17 cellular contexts compared by ENCODE assay signal in genomic region chrX:74579597-74580209, GRCh38. TPM values are rescaled to one million over a fixed set of nuclear protein-coding genes. Genes with fewer than 3 reads are reported as not detected.
DNase-seq lines count a peak whose midpoint lies in the region; ATAC-seq and TF ChIP-seq lines count a peak whose summit lies in the region.
"Had no signal": no experiment of that assay in that cellular context is flagged by ENCODE, and none has a peak within 500 bp of the region (broad histone marks: within the 10 kb centered on the region; RNA-seq: fewer than 3 reads in every experiment).

No MANE protein-coding gene starts in this region.

- no peak overlapping the region for H2AFZ ChIP-seq in Karpas-422 (ENCODE audit: low read length)
- H2AFZ ChIP-seq: GM23338 had no signal

- CTCF ChIA-PET in activated CD4-positive, alpha-beta T cell treated with anti-CD3 and anti-CD28 coated beads for 36 hours (lab: Charles Lee): interaction anchor here (0.6 kb wide), 1 partner anchor 36 kb away, joined by 5 read pairs; no protein-coding TSS in a partner anchor

- no peak overlapping the region for H3K27ac ChIP-seq in Karpas-422 (ENCODE audit: low read length)
- H3K27ac ChIP-seq: neutrophil, VCaP had no signal

- H3K4me3 Mint-ChIP-seq in activated CD4-positive, alpha-beta T cell treated with anti-CD3 and anti-CD28 coated beads for 36 hours: no peak overlapping the region
- no peak overlapping the region for H3K4me3 Mint-ChIP-seq in osteocyte (ENCODE audit: unreplicated experiment)
- H3K4me3 Mint-ChIP-seq: GM23338, type B pancreatic cell had no signal

- ATAC-seq in activated CD4-positive, alpha-beta T cell treated with anti-CD3 and anti-CD28 coated beads for 36 hours: no peak
- no peak for ATAC-seq in HG02973 (IDR thresholded peaks at IDR 0.05; ENCODE audit: unreplicated experiment)
- ATAC-seq: GM23338 had no signal

- no peak overlapping the region for H3K4me2 ChIP-seq in Karpas-422 (ENCODE audit: low read depth, low read length, poor library complexity, severe bottlenecking)
- H3K4me2 ChIP-seq: GM23338 had no signal

- intact Hi-C loops in activated CD4-positive, alpha-beta T cell treated with anti-CD3 and anti-CD28 coated beads for 36 hours (cut with DNase I, micrococcal nuclease): loop anchor here in 1 of 2 experiments (2.0 to 10.0 kb wide), 2 partner anchors 39 to 65 kb away; no protein-coding TSS in a partner anchor

- no peak for DNase-seq in activated CD4-positive, alpha-beta T cell treated with anti-CD3 and anti-CD28 coated beads for 36 hours
- no peak for DNase-seq in activated CD4-positive, alpha-beta T cell treated with anti-CD3 and anti-CD28 coated beads, Interleukin-2, amount 50 U/mL, for 4 hours
- DNase-seq in Karpas-422: peak; percentile 28
- peak; percentile 1 for DNase-seq in brain pericyte (ENCODE audit: low read depth, low spot score)
- DNase-seq in osteocyte (ENCODE audit: extremely low spot score, unreplicated experiment): no peak
- no peak for DNase-seq in NCI-H1436 (lab: John Stamatoyannopoulos, UW)
- DNase-seq in SHP77 (lab: John Stamatoyannopoulos, UW): no peak
- DNase-seq: kidney glomerular epithelial cell, midbrain, MM.1S, NCI-H2029, NCI-H526 had no signal

- H3K9ac ChIP-seq in Karpas-422 (ENCODE audit: low read length): no peak overlapping the region

- H3K9me3 Mint-ChIP-seq in activated CD4-positive, alpha-beta T cell treated with anti-CD3 and anti-CD28 coated beads for 36 hours (ENCODE audit: low read depth): no peaks in the 10 kb centered on the region
- no peaks in the 10 kb centered on the region for H3K9me3 Mint-ChIP-seq in osteocyte (ENCODE audit: unreplicated experiment)
- H3K9me3 Mint-ChIP-seq: GM23338, type B pancreatic cell had no signal

- H4K20me1 ChIP-seq in Karpas-422 (ENCODE audit: insufficient read depth, low read depth, low read length): no peaks in the 10 kb centered on the region

- POLR2A ChIA-PET in activated CD4-positive, alpha-beta T cell treated with anti-CD3 and anti-CD28 coated beads for 36 hours (lab: Charles Lee): interaction anchor here (0.7 kb wide), 1 partner anchor 38 kb away, joined by 3 read pairs; no protein-coding TSS in a partner anchor

- H3K36me3 Mint-ChIP-seq in activated CD4-positive, alpha-beta T cell treated with anti-CD3 and anti-CD28 coated beads for 36 hours (ENCODE audit: low read depth): peaks cover 6% of the 10 kb centered on the region
- H3K36me3 Mint-ChIP-seq in osteocyte (ENCODE audit: unreplicated experiment): no peaks in the 10 kb centered on the region
- H3K36me3 Mint-ChIP-seq: type B pancreatic cell had no signal

- H3K4me1 Mint-ChIP-seq in activated CD4-positive, alpha-beta T cell treated with anti-CD3 and anti-CD28 coated beads for 36 hours: peaks cover 16% of the 10 kb centered on the region
- peaks cover 13% of the 10 kb centered on the region for H3K4me1 Mint-ChIP-seq in osteocyte (ENCODE audit: unreplicated experiment)
- H3K4me1 Mint-ChIP-seq: GM23338 had no signal

- H3K79me2 ChIP-seq in Karpas-422 (ENCODE audit: low read length): no peaks in the 10 kb centered on the region

- H3K27me3 Mint-ChIP-seq in activated CD4-positive, alpha-beta T cell treated with anti-CD3 and anti-CD28 coated beads for 36 hours: no peaks in the 10 kb centered on the region
- no peaks in the 10 kb centered on the region for H3K27me3 Mint-ChIP-seq in osteocyte (ENCODE audit: unreplicated experiment)
- H3K27me3 Mint-ChIP-seq: type B pancreatic cell had no signal

- no peaks in the 10 kb centered on the region for H3K9me2 ChIP-seq in Karpas-422 (replicated peaks; ENCODE audit: insufficient read depth, low read length)

- no peaks in the 10 kb centered on the region for H3K36me3 ChIP-seq in Karpas-422 (ENCODE audit: insufficient read depth, low read length)
- H3K36me3 ChIP-seq: neutrophil had no signal

- H3K27me3 ChIP-seq in Karpas-422 (ENCODE audit: low read length): no peaks in the 10 kb centered on the region
- H3K27me3 ChIP-seq: neutrophil had no signal

- H3K27ac Mint-ChIP-seq in activated CD4-positive, alpha-beta T cell treated with anti-CD3 and anti-CD28 coated beads for 36 hours: peak overlapping the region; percentile 81
- H3K27ac Mint-ChIP-seq in osteocyte (ENCODE audit: unreplicated experiment): peak overlapping the region; percentile 20
- H3K27ac Mint-ChIP-seq: GM23338, type B pancreatic cell had no signal

- H3K9me3 ChIP-seq in Karpas-422 (ENCODE audit: low read length): no peaks in the 10 kb centered on the region
- H3K9me3 ChIP-seq: neutrophil had no signal

- no peak for TF ChIP-seq CTCF in osteocyte (IDR thresholded peaks at IDR 0.05)

- no peaks in the 10 kb centered on the region for H3K4me1 ChIP-seq in Karpas-422 (ENCODE audit: low read length)

- H3K4me3 ChIP-seq in Karpas-422 (ENCODE audit: low read length): no peak overlapping the region
- H3K4me3 ChIP-seq: GM23338 had no signal

RNA-seq across cellular contexts. Expression of gene RLIM, which starts 34.7 kb away (rescaled TPM):
- 10 to 100 TPM; 36.5 to 38.2 TPM for total RNA-seq in activated CD4-positive, alpha-beta T cell treated with anti-CD3 and anti-CD28 coated beads for 36 hours
- 18.9 and 26.4 TPM in 2 replicates for total RNA-seq in Karpas-422 (2014; rRNA removed; shearing (Covaris generic); ENCODE audit: low replicate concordance)
- total RNA-seq in osteocyte: 41.7 and 43.2 TPM in 2 replicates

Comparison
In these comparisons a context has a peak if more than half of its experiments do, and no peak if none do; other contexts are left out.
1. DNase-seq: peak in Karpas-422 (single experiment) and brain pericyte (single experiment); none in activated CD4-positive, alpha-beta T cell treated with anti-CD3 and anti-CD28 coated beads for 36 hours (single experiment), activated CD4-positive, alpha-beta T cell treated with anti-CD3 and anti-CD28 coated beads, Interleukin-2, amount 50 U/mL, for 4 hours (0 of 2), osteocyte (single experiment), NCI-H1436 (single experiment) and SHP77 (0 of 2).